Comparison of ENCODE assay signal across 1 cellular context in genomic region chr14:52125885-52126284, GRCh38.
TF ChIP-seq lines count a peak whose summit lies in the region.

No MANE protein-coding gene starts in this region.

TF ChIP-seq in H1, 55 proteins besides CTCF, POLR2A, EP300 and RAD21:
- TF ChIP-seq ASH2L (IDR thresholded peaks at IDR 0.05; ENCODE audit: low read length) (no peak), ATF2 (IDR thresholded peaks at IDR 0.05; ENCODE audit: low read length) (no peak), NRF1 (IDR thresholded peaks at IDR 0.05; ENCODE audit: low read depth, low read length) (no peak), CBX5 (IDR thresholded peaks at IDR 0.05; ENCODE audit: low read depth, low read length) (no peak), GTF2F1 (IDR thresholded peaks at IDR 0.05; ENCODE audit: borderline replicate concordance, low read depth, low read length) (no peak)
